Comparison of ENCODE assay signal across 8 cellular contexts in the genomic region with DNA sequence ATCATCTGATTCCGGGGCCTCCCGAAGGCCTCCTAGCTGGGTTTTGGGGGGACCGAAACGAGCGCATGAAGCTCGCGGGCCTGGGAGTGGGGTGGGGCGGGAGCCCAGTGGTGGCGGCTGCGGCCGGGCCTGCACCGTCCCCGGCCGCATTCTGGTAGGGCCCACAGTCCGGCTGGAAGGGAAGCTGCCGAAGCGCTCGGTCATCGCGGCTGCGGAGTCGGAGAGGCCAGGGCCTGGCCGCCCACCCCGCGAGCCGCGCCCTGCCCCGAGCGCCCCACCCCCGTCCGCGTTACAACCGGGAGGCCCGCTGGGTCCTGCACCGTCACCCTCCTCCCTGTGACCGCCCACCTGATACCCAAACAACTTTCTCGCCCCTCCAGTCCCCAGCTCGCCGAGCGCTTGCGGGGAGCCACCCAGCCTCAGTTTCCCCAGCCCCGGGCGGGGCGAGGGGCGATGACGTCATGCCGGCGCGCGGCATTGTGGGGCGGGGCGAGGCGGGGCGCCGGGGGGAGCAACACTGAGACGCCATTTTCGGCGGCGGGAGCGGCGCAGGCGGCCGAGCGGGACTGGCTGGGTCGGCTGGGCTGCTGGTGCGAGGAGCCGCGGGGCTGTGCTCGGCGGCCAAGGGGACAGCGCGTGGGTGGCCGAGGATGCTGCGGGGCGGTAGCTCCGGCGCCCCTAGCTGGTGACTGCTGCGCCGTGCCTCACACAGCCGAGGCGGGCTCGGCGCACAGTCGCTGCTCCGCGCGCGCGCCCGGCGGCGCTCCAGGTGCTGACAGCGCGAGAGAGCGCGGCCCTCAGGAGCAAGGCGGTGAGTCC. TPM values are rescaled to one million over a fixed set of nuclear protein-coding genes. Genes with fewer than 3 reads are reported as not detected.
A peak's percentile ranks its signal among the peaks of the same experiment; 100 is the strongest.
DNase-seq lines count a peak whose midpoint lies in the region; ATAC-seq and TF ChIP-seq lines count a peak whose summit lies in the region.

KLC1 (plus strand) TSS at position 528 of the 819 bp plus-strand sequence. CDS start 25,354 bp downstream, outside the sequence.

- no peaks in the 10 kb centered on the region for H3K27me3 ChIP-seq in mammary epithelial cell (ENCODE audit: insufficient read depth, low read length)
- no peaks in the 10 kb centered on the region for H3K27me3 ChIP-seq in smooth muscle cell (ENCODE audit: low read depth)

- H3K36me3 Mint-ChIP-seq in WTC11, result no peaks in the 10 kb centered on the region
- H3K36me3 Mint-ChIP-seq in immature natural killer cell, result no peaks in the 10 kb centered on the region

- TSS peak; percentile 87 for BruUV-seq in mammary epithelial cell (replicated peaks; lab: Mats Ljungman, UMichigan)

- DNase-seq in NCI-H1092 (lab: John Stamatoyannopoulos, UW) (peak; percentile 61), WTC11 (ENCODE audit: low spot score) (peak; percentile 77), mammary epithelial cell (peak; percentile 73), immature natural killer cell (peak; percentile 79 to 82 (median 81)), smooth muscle cell (lab: John Stamatoyannopoulos, UW; ENCODE audit: unreplicated experiment) (peak; percentile 66), GF-D8 (lab: John Stamatoyannopoulos, UW) (no peak)

- 12% methylated on average over 5 of the region's 97 CpGs for WGBS in mammary epithelial cell (ENCODE audit: low coverage, missing lambda C conversion rate)
- WGBS in smooth muscle cell (ENCODE audit: low lambda C conversion rate), result 3% methylated on average over 32 of the region's 97 CpGs

- H3K4me1 Mint-ChIP-seq in WTC11 (peaks cover 25% of the 10 kb centered on the region), immature natural killer cell (peaks cover 40 to 49% of the 10 kb centered on the region in 2 donors)

- H3K4me1 ChIP-seq in HEK293 (ENCODE audit: control insufficient read depth, insufficient read depth, low read length), result peaks cover 3% of the 10 kb centered on the region
- peaks cover 43% of the 10 kb centered on the region for H3K4me1 ChIP-seq in mammary epithelial cell (ENCODE audit: insufficient read depth, low read length)
- H3K4me1 ChIP-seq in smooth muscle cell (ENCODE audit: low read depth), result peaks cover 12% of the 10 kb centered on the region

- H3K27ac Mint-ChIP-seq in WTC11 (peak within 1 kb of the TSS; percentile 86; the same call in 1 of the 2 replicates), immature natural killer cell (peak within 1 kb of the TSS; percentile 77 to 90 (median 84))

- H3K27ac ChIP-seq in HEK293 (ENCODE audit: extremely low read depth, low read depth, low read length) (peak within 1 kb of the TSS; percentile 90), mammary epithelial cell (ENCODE audit: insufficient read depth, low read depth, low read length) (peak within 1 kb of the TSS; percentile 94), smooth muscle cell (ENCODE audit: low read depth) (peak within 1 kb of the TSS; percentile 98)

- H3K27me3 Mint-ChIP-seq in WTC11 (ENCODE audit: low read depth), result no peaks in the 10 kb centered on the region
- peaks cover 0 to 8% (median 3%) of the 10 kb centered on the region in 3 donors for H3K27me3 Mint-ChIP-seq in immature natural killer cell (ENCODE audit: low read depth in 3 of 3)

- no peaks in the 10 kb centered on the region; a peak in 1 of 3 replicates for H3K36me3 ChIP-seq in HEK293 (ENCODE audit: control insufficient read depth in 2 of 2, insufficient read depth in 1 of 2, low read length in 2 of 2)
- peaks cover 2% of the 10 kb centered on the region for H3K36me3 ChIP-seq in mammary epithelial cell (ENCODE audit: insufficient read depth, low read length)
- H3K36me3 ChIP-seq in smooth muscle cell (ENCODE audit: low read depth), result no peaks in the 10 kb centered on the region

- H3K4me3 ChIP-seq in HEK293 (ENCODE audit: low read depth, low read length) (peak within 1 kb of the TSS; percentile 94), mammary epithelial cell (replicated peaks in 1 of 3; ENCODE audit: insufficient read depth in 1 of 3, low read depth in 2 of 3, low read length in 3 of 3) (peak within 1 kb of the TSS; percentile 82 to 94 (median 90)), smooth muscle cell (peak within 1 kb of the TSS; percentile 90)

- H3F3A ChIP-seq in smooth muscle cell (ENCODE audit: low read depth), result no peaks in the 10 kb centered on the region

- peaks cover 51% of the 10 kb centered on the region for H3K79me2 ChIP-seq in mammary epithelial cell (ENCODE audit: insufficient read depth, low read length)
- peaks cover 50% of the 10 kb centered on the region for H3K79me2 ChIP-seq in smooth muscle cell (ENCODE audit: low read depth)

- H3K4me2 ChIP-seq in mammary epithelial cell (ENCODE audit: insufficient read depth, low read depth, low read length), result peak within 1 kb of the TSS; percentile 92
- peak within 1 kb of the TSS; percentile 96 for H3K4me2 ChIP-seq in smooth muscle cell

- H3K9ac ChIP-seq in mammary epithelial cell (ENCODE audit: insufficient read depth, low read length) (peak within 1 kb of the TSS; percentile 93), smooth muscle cell (ENCODE audit: low read depth) (peak within 1 kb of the TSS; percentile 91)

- POLR2A ChIA-PET in HEK293 (lab: Yijun Ruan, JAX) (interaction anchor here (0.6 to 1.6 kb wide), 3 partner anchors 22 to 853 kb away, joined by 3 to 10 read pairs (median 4); no protein-coding TSS in a partner anchor), WTC11 (lab: Charles Lee) (interaction anchor here (1.0 kb wide), 1 partner anchor 68 kb away, joined by 3 read pairs; no protein-coding TSS in a partner anchor)

- no peaks in the 10 kb centered on the region for H3K9me3 ChIP-seq in HEK293 (ENCODE audit: control insufficient read depth, insufficient read depth, low read depth, low read length)
- H3K9me3 ChIP-seq in mammary epithelial cell (replicated peaks; ENCODE audit: insufficient read depth, low read length), result no peaks in the 10 kb centered on the region
- no peaks in the 10 kb centered on the region for H3K9me3 ChIP-seq in smooth muscle cell (replicated peaks; ENCODE audit: low read depth)

- H3K9me3 Mint-ChIP-seq in WTC11 (no peaks in the 10 kb centered on the region), immature natural killer cell (no peaks in the 10 kb centered on the region)

- intact Hi-C loops in mammary epithelial cell (cut with micrococcal nuclease), result loop anchor here (1.0 kb wide), 1 partner anchor 47 kb away; no protein-coding TSS in a partner anchor

- H4K20me1 ChIP-seq in mammary epithelial cell (ENCODE audit: insufficient read depth, low read length) (peaks cover 4% of the 10 kb centered on the region), smooth muscle cell (ENCODE audit: low read depth) (peaks cover 41% of the 10 kb centered on the region)

- CTCF ChIA-PET in HEK293 (lab: Yijun Ruan, JAX) (interaction anchor here (0.5 to 0.6 kb wide), 2 partner anchors 56 to 659 kb away, joined by 3 read pairs; no protein-coding TSS in a partner anchor), WTC11 (lab: Charles Lee) (interaction anchor here (1.2 to 1.5 kb wide), 2 partner anchors 10 to 67 kb away, joined by 3 to 4 read pairs; no protein-coding TSS in a partner anchor), mammary epithelial cell (lab: Charles Lee; ENCODE audit: low non-redundant PET) (no interaction called here)

- peak; percentile 49 for ATAC-seq in WTC11

- H2AFZ ChIP-seq in mammary epithelial cell (ENCODE audit: low read depth, low read length) (peak within 1 kb of the TSS; percentile 90), smooth muscle cell (ENCODE audit: low read depth) (peak within 1 kb of the TSS; percentile 84)

- dilution Hi-C loops in mammary epithelial cell (cut with HindIII; ENCODE audit: low sequenced_read_pairs), result no loop called here

- TF ChIP-seq CTCF in GM12873 (IDR thresholded peaks at IDR 0.05; ENCODE audit: insufficient read depth, low read depth, low read length, missing control alignments) (peak; percentile 3), HEK293 (tag by site-specific recombination; IDR thresholded peaks at IDR 0.05) (0 out of 2 replicates have a peak, but pooled peaks have one; percentile 5), WTC11 (IDR thresholded peaks at IDR 0.05) (no peak), mammary epithelial cell (conservative IDR thresholded peaks at IDR 0.05 in 1 of 2, IDR thresholded peaks at IDR 0.05 in 1 of 2; ENCODE audit: extremely low read depth in 1 of 2, insufficient read depth in 1 of 2, low read depth in 1 of 2, low read length in 2 of 2) (no peak), smooth muscle cell (IDR thresholded peaks at IDR 0.05; ENCODE audit: borderline replicate concordance, insufficient read depth, poor library complexity, severe bottlenecking) (no peak)

- H3K4me3 Mint-ChIP-seq in WTC11 (peak within 1 kb of the TSS; percentile 91), immature natural killer cell (peak within 1 kb of the TSS; percentile 87 to 90 (median 87))

- in situ Hi-C loops in mammary epithelial cell (cut with MboI; ENCODE audit: low sequenced_read_pairs in 2 of 2), result no loop called here

TF ChIP-seq in HEK293, 187 proteins besides CTCF, POLR2A, EP300 and RAD21 (continues in another document):
- TF ChIP-seq ZBTB17 (tag by site-specific recombination; IDR thresholded peaks at IDR 0.05), result peak; percentile 91
- TF ChIP-seq, protein P1, sequence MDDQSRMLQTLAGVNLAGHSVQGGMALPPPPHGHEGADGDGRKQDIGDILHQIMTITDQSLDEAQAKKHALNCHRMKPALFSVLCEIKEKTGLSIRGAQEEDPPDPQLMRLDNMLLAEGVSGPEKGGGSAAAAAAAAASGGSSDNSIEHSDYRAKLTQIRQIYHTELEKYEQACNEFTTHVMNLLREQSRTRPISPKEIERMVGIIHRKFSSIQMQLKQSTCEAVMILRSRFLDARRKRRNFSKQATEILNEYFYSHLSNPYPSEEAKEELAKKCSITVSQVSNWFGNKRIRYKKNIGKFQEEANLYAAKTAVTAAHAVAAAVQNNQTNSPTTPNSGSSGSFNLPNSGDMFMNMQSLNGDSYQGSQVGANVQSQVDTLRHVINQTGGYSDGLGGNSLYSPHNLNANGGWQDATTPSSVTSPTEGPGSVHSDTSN (CRISPR knock-in tag; IDR thresholded peaks at IDR 0.05), result 0 out of 2 replicates have a peak, but pooled peaks have one; percentile 61

TF ChIP-seq in WTC11, 78 proteins besides CTCF, POLR2A, EP300 and RAD21 (continues in another document):
- no peak for TF ChIP-seq OVOL2 (CRISPR knock-in tag; IDR thresholded peaks at IDR 0.05; ENCODE audit: borderline replicate concordance)

RNA-seq across cellular contexts. Expression of gene KLC1, which starts in this region (rescaled TPM):
- total RNA-seq in WTC11 (2021) (134 to 171 TPM (median 147 TPM) in 3 replicates), mammary epithelial cell (100 to 1,000 TPM; 216 to 237 TPM), smooth muscle cell (184 and 224 TPM in 2 replicates)
- polyA plus RNA-seq in mammary epithelial cell (102 TPM), immature natural killer cell (10 to 100 TPM; 38.3 to 83.5 (median 48.2) TPM), smooth muscle cell (167 and 180 TPM in 2 replicates)
- 142 TPM for polyA minus RNA-seq in mammary epithelial cell

Comparison
In these comparisons a context has a peak if more than half of its experiments do, and no peak if none do; other contexts are left out.
1. CTCF ChIP-seq: peak in GM12873 (single experiment) and HEK293 (single experiment); none in WTC11 (single experiment), mammary epithelial cell (0 of 2) and smooth muscle cell (single experiment).
2. Peak in every context shown above with its lines, with median percentiles within 50 percentile points of each other: H3K27ac ChIP-seq and H3K4me3 ChIP-seq.